Comparison of ENCODE assay signal across 1 cellular context in genomic region chr2:166126014-166126639, GRCh38.
TF ChIP-seq lines count a peak whose summit lies in the region.

No MANE protein-coding gene starts in this region.

TF ChIP-seq in HepG2, 621 proteins besides CTCF, POLR2A, EP300 and RAD21 (continued from another document):
- TF ChIP-seq HIVEP1 (CRISPR knock-in tag; IDR thresholded peaks at IDR 0.05) (no peak), ZNF280D (CRISPR knock-in tag; IDR thresholded peaks at IDR 0.05) (peak; percentile 58; the same call in 1 of the 2 replicates), ATF7 (IDR thresholded peaks at IDR 0.05) (no peak), ATF7 (CRISPR knock-in tag; IDR thresholded peaks at IDR 0.05) (no peak), HIC2 (CRISPR knock-in tag; IDR thresholded peaks at IDR 0.05; ENCODE audit: low read depth) (peak; percentile 44; the same call in 1 of the 2 replicates), SNAPC2 (CRISPR knock-in tag; IDR thresholded peaks at IDR 0.05) (no peak), HDAC2 (CRISPR knock-in tag; IDR thresholded peaks at IDR 0.05) (peak; percentile 11; the same call in 1 of the 2 replicates), ZMYM4 (CRISPR knock-in tag; IDR thresholded peaks at IDR 0.05) (peak; percentile 33; the same call in 1 of the 2 replicates), SOX13 (IDR thresholded peaks at IDR 0.05) (no peak), SOX13 (CRISPR knock-in tag; conservative IDR thresholded peaks at IDR 0.05 in 1 of 2, IDR thresholded peaks at IDR 0.05 in 1 of 2) (no peak; a peak in 2 of 4 replicates), THRA (CRISPR knock-in tag; IDR thresholded peaks at IDR 0.05; ENCODE audit: borderline replicate concordance) (0 out of 2 replicates have a peak, but pooled peaks have one; percentile 21), ASH2L (IDR thresholded peaks at IDR 0.05; ENCODE audit: insufficient read length, low read depth, low read length) (peak; percentile 39), KDM4B (CRISPR knock-in tag; IDR thresholded peaks at IDR 0.05) (no peak), ZNF614 (CRISPR knock-in tag; IDR thresholded peaks at IDR 0.05; ENCODE audit: borderline replicate concordance) (0 out of 2 replicates have a peak, but pooled peaks have one; percentile 50), ZSCAN12 (CRISPR knock-in tag; IDR thresholded peaks at IDR 0.05) (no peak)
